Comparison of ENCODE assay signal across 8 cellular contexts in genomic region chr22:31345331-31346254, GRCh38. TPM values are rescaled to one million over a fixed set of nuclear protein-coding genes. Genes with fewer than 3 reads are reported as not detected.
DNase-seq lines count a peak whose midpoint lies in the region; ATAC-seq and TF ChIP-seq lines count a peak whose summit lies in the region.

No MANE protein-coding gene starts in this region.

- peaks cover 62% of the 10 kb centered on the region for H3K4me1 ChIP-seq in suprapubic skin

- 1% methylated on average over 19 of the region's 126 CpGs for WGBS in suprapubic skin

- H3K4me1 Mint-ChIP-seq in activated naive CD4-positive, alpha-beta T cell treated with anti-CD3 and anti-CD28 coated beads for 36 hours (ENCODE audit: low read depth) = peaks cover 42% of the 10 kb centered on the region

- peak; percentile 36 for ATAC-seq in GM21737 (IDR thresholded peaks at IDR 0.05; ENCODE audit: unreplicated experiment)

- CTCF ChIA-PET in activated naive CD4-positive, alpha-beta T cell treated with anti-CD3 and anti-CD28 coated beads for 36 hours (lab: Charles Lee) = interaction anchor here (0.6 to 1.6 kb wide), 8 partner anchors 11 to 410 kb away, joined by 3 to 7 read pairs (median 3); partner anchors contain the start of gene DRG1

- TF ChIP-seq POLR2A in suprapubic skin (IDR thresholded peaks at IDR 0.05) = peak in 1 of 2 donors; percentile 30

- TF ChIP-seq EP300 in suprapubic skin (IDR thresholded peaks at IDR 0.05) = no peak

- H3K27ac ChIP-seq in suprapubic skin = peak overlapping the region; percentile 90

- peaks cover 40% of the 10 kb centered on the region for H3K36me3 Mint-ChIP-seq in activated naive CD4-positive, alpha-beta T cell treated with anti-CD3 and anti-CD28 coated beads for 36 hours (ENCODE audit: low read depth)

- H3K9me3 Mint-ChIP-seq in activated naive CD4-positive, alpha-beta T cell treated with anti-CD3 and anti-CD28 coated beads for 36 hours = no peaks in the 10 kb centered on the region

- H3K4me3 Mint-ChIP-seq in activated naive CD4-positive, alpha-beta T cell treated with anti-CD3 and anti-CD28 coated beads for 36 hours = peak overlapping the region; percentile 90

- no peaks in the 10 kb centered on the region for H3K9me3 ChIP-seq in suprapubic skin

- peaks cover 22% of the 10 kb centered on the region for H3K36me3 ChIP-seq in suprapubic skin

- in situ Hi-C loops in SK-MEL-5 (cut with HindIII; ENCODE audit: low pct_unique_long_range_greater_than_20kb, low sequenced_read_pairs) = no loop called here

- no peaks in the 10 kb centered on the region for H3K27me3 Mint-ChIP-seq in activated naive CD4-positive, alpha-beta T cell treated with anti-CD3 and anti-CD28 coated beads for 36 hours (ENCODE audit: low read depth)

- no peaks in the 10 kb centered on the region for H3K27me3 ChIP-seq in suprapubic skin

- DNase-seq in DMS153 (lab: John Stamatoyannopoulos, UW) (peak; percentile 75), M059J (ENCODE audit: low read depth) (peak; percentile 67), SK-MEL-5 (ENCODE audit: low read depth, low spot score) (peak; percentile 84), germinal center (ENCODE audit: low spot score) (peak; percentile 95), occipital lobe (lab: John Stamatoyannopoulos, UW) (peak; percentile 74), suprapubic skin (ENCODE audit: low spot score in 2 of 2) (peak; percentile 78 to 85)
- peak; percentile 86 for DNase-seq in activated naive CD4-positive, alpha-beta T cell treated with anti-CD3 and anti-CD28 coated beads for 36 hours

- peak overlapping the region; percentile 74 for H3K4me3 ChIP-seq in suprapubic skin

- peak; percentile 92 to 93 for TF ChIP-seq CTCF in suprapubic skin (IDR thresholded peaks at IDR 0.05)

- intact Hi-C loops in activated naive CD4-positive, alpha-beta T cell treated with anti-CD3 and anti-CD28 coated beads for 36 hours (cut with micrococcal nuclease) = loop anchor here (1.0 to 5.0 kb wide), 8 partner anchors 53 to 597 kb away; partner anchors contain the start of genes DEPDC5, DRG1, EIF4ENIF1 and LIMK2

- H3K27ac Mint-ChIP-seq in activated naive CD4-positive, alpha-beta T cell treated with anti-CD3 and anti-CD28 coated beads for 36 hours = peak overlapping the region; percentile 94

RNA-seq across cellular contexts. Expression of gene PATZ1, which starts 0.6 kb away (rescaled TPM):
- total RNA-seq in M059J (2014; rRNA removed; shearing (Covaris generic)) = 8.3 and 10.7 TPM in 2 replicates
- 23.4 and 25.2 TPM in 2 replicates for total RNA-seq in SK-MEL-5 (2014; rRNA removed; shearing (Covaris generic))
- 43.5 and 49.0 TPM in 2 replicates for polyA plus RNA-seq in SK-MEL-5 (2015; cell fraction: cytosol; rRNA removed)
- 43.5 and 57.9 TPM in 2 replicates for polyA plus RNA-seq in SK-MEL-5 (2015; cell fraction: nucleus; rRNA removed)
- total RNA-seq in activated naive CD4-positive, alpha-beta T cell treated with anti-CD3 and anti-CD28 coated beads for 36 hours = 10 to 100 TPM; 18.5 to 19.4 TPM
- total RNA-seq in occipital lobe (29.9 TPM), suprapubic skin (10 to 100 TPM; 11.8 to 23.3 (median 14.6) TPM)

RNA-seq across cellular contexts. Expression of gene PIK3IP1, which starts 53.3 kb away (rescaled TPM):
- 1.0 and 1.9 TPM in 2 replicates for total RNA-seq in M059J (2014; rRNA removed; shearing (Covaris generic))
- total RNA-seq in SK-MEL-5 (2014; rRNA removed; shearing (Covaris generic)) = 2.3 and 2.7 TPM in 2 replicates
- polyA plus RNA-seq in SK-MEL-5 (2015; cell fraction: cytosol; rRNA removed) = 0.98 and 3.5 TPM in 2 replicates
- 1.6 and 4.6 TPM in 2 replicates for polyA plus RNA-seq in SK-MEL-5 (2015; cell fraction: nucleus; rRNA removed)
- 10 to 100 TPM; 27.4 to 28.6 TPM for total RNA-seq in activated naive CD4-positive, alpha-beta T cell treated with anti-CD3 and anti-CD28 coated beads for 36 hours
- total RNA-seq in occipital lobe (23.2 TPM), suprapubic skin (100 to 1,000 TPM in 1 of 4 donors, 10 to 100 TPM in 3; 40.7 to 126 (median 64.4) TPM)

RNA-seq across cellular contexts. Expression of gene DRG1, which starts 53.8 kb away (rescaled TPM):
- 60.6 and 99.0 TPM in 2 replicates for total RNA-seq in M059J (2014; rRNA removed; shearing (Covaris generic))
- 93.5 and 98.0 TPM in 2 replicates for total RNA-seq in SK-MEL-5 (2014; rRNA removed; shearing (Covaris generic))
- polyA plus RNA-seq in SK-MEL-5 (2015; cell fraction: cytosol; rRNA removed) = 80.2 and 87.5 TPM in 2 replicates
- polyA plus RNA-seq in SK-MEL-5 (2015; cell fraction: nucleus; rRNA removed) = 48.4 and 61.7 TPM in 2 replicates
- total RNA-seq in activated naive CD4-positive, alpha-beta T cell treated with anti-CD3 and anti-CD28 coated beads for 36 hours = 10 to 100 TPM; 77.1 to 78.7 TPM
- total RNA-seq in occipital lobe (63.0 TPM), suprapubic skin (10 to 100 TPM; 53.8 to 61.8 (median 55.0) TPM)

Comparison
In these comparisons a context has a peak if more than half of its experiments do, and no peak if none do; other contexts are left out.
1. Peak in every context shown above with its lines: DNase-seq, ATAC-seq, H3K4me3 ChIP-seq and H3K27ac ChIP-seq.